ENCODE assay signal across 13 cellular contexts in genomic region chr2:81266106-81266505, GRCh38.
DNase-seq lines count a peak whose midpoint lies in the region; ATAC-seq and TF ChIP-seq lines count a peak whose summit lies in the region.
"Had no signal": no experiment of that assay in that cellular context is flagged by ENCODE, and none has a peak within 500 bp of the region (broad histone marks: within the 10 kb centered on the region; RNA-seq: fewer than 3 reads in every experiment).

No MANE protein-coding gene starts in this region.

- DNase-seq in activated CD4-positive, alpha-beta T cell treated with anti-CD3 and anti-CD28 coated beads for 36 hours: peak; percentile 5
- no peak for DNase-seq in activated CD4-positive, alpha-beta T cell treated with anti-CD3 and anti-CD28 coated beads, Interleukin-2, amount 50 U/mL, for 48 hours
- DNase-seq in LNCaP clone FGC (ENCODE audit: low read depth) (no peak), chondrocyte (ENCODE audit: low spot score) (no peak), renal cortical epithelial cell (ENCODE audit: low read depth) (peak; percentile 39), GM20000 (ENCODE audit: low spot score) (no peak), cerebellar nuclear complex (lab: John Stamatoyannopoulos, UW) (no peak)
- DNase-seq: midbrain; NCI-H1105 treated with DMSO at 0.1 percent for 48 hours; stimulated activated CD8-positive, alpha-beta memory T cell treated with anti-CD3 and anti-CD28 coated beads, Interleukin-4, amount 100 ng/mL, for 48 hours; T-helper 1 cell had no signal

- H3K27me3 Mint-ChIP-seq in activated CD4-positive, alpha-beta T cell treated with anti-CD3 and anti-CD28 coated beads for 36 hours: no peaks in the 10 kb centered on the region
- H3K27me3 Mint-ChIP-seq in chondrocyte (ENCODE audit: low read depth): no peaks in the 10 kb centered on the region

- intact Hi-C loops in activated CD4-positive, alpha-beta T cell treated with anti-CD3 and anti-CD28 coated beads for 36 hours (cut with DNase I, micrococcal nuclease): no loop called here

- H3K4me3 ChIP-seq in LNCaP clone FGC (ENCODE audit: low read depth, low read length): no peak overlapping the region
- H3K4me3 ChIP-seq: BLaER1 had no signal

- H3K36me3 Mint-ChIP-seq in activated CD4-positive, alpha-beta T cell treated with anti-CD3 and anti-CD28 coated beads for 36 hours (ENCODE audit: low read depth): no peaks in the 10 kb centered on the region
- H3K36me3 Mint-ChIP-seq in chondrocyte (ENCODE audit: low read depth): no peaks in the 10 kb centered on the region

- no peak overlapping the region for H3K4me3 Mint-ChIP-seq in activated CD4-positive, alpha-beta T cell treated with anti-CD3 and anti-CD28 coated beads for 36 hours
- no peak overlapping the region for H3K4me3 Mint-ChIP-seq in chondrocyte (ENCODE audit: unreplicated experiment)

- H3K9me3 Mint-ChIP-seq in activated CD4-positive, alpha-beta T cell treated with anti-CD3 and anti-CD28 coated beads for 36 hours (ENCODE audit: low read depth): peaks cover 18% of the 10 kb centered on the region
- H3K9me3 Mint-ChIP-seq in chondrocyte (ENCODE audit: low read depth): peaks cover 23% of the 10 kb centered on the region

- H3K4me1 Mint-ChIP-seq in activated CD4-positive, alpha-beta T cell treated with anti-CD3 and anti-CD28 coated beads for 36 hours: no peaks in the 10 kb centered on the region
- H3K4me1 Mint-ChIP-seq in chondrocyte (ENCODE audit: low read depth): no peaks in the 10 kb centered on the region

- no peak overlapping the region for H3K27ac Mint-ChIP-seq in activated CD4-positive, alpha-beta T cell treated with anti-CD3 and anti-CD28 coated beads for 36 hours
- H3K27ac Mint-ChIP-seq in chondrocyte (ENCODE audit: unreplicated experiment): no peak overlapping the region

- POLR2A ChIA-PET in activated CD4-positive, alpha-beta T cell treated with anti-CD3 and anti-CD28 coated beads for 36 hours (lab: Charles Lee): no interaction called here

- TF ChIP-seq CTCF in LNCaP clone FGC (IDR thresholded peaks at IDR 0.05; ENCODE audit: control insufficient read depth, extremely low read depth, insufficient read depth) (peak; percentile 50), chondrocyte (IDR thresholded peaks at IDR 0.05) (peak; percentile 47), GM20000 (IDR thresholded peaks at IDR 0.05; ENCODE audit: extremely low read depth, missing control alignments) (no peak)

- ATAC-seq in activated CD4-positive, alpha-beta T cell treated with anti-CD3 and anti-CD28 coated beads for 36 hours: no peak
- no peak for ATAC-seq in HG02759 (IDR thresholded peaks at IDR 0.05; ENCODE audit: unreplicated experiment)

- CTCF ChIA-PET in activated CD4-positive, alpha-beta T cell treated with anti-CD3 and anti-CD28 coated beads for 36 hours (lab: Charles Lee): no interaction called here

Comparison
In these comparisons a context has a peak if more than half of its experiments do, and no peak if none do; other contexts are left out.
1. DNase-seq: peak in activated CD4-positive, alpha-beta T cell treated with anti-CD3 and anti-CD28 coated beads for 36 hours (single experiment) and renal cortical epithelial cell (single experiment); none in activated CD4-positive, alpha-beta T cell treated with anti-CD3 and anti-CD28 coated beads, Interleukin-2, amount 50 U/mL, for 48 hours (0 of 2), LNCaP clone FGC (single experiment), chondrocyte (single experiment), GM20000 (single experiment) and cerebellar nuclear complex (0 of 2).